In the genomic region with DNA sequence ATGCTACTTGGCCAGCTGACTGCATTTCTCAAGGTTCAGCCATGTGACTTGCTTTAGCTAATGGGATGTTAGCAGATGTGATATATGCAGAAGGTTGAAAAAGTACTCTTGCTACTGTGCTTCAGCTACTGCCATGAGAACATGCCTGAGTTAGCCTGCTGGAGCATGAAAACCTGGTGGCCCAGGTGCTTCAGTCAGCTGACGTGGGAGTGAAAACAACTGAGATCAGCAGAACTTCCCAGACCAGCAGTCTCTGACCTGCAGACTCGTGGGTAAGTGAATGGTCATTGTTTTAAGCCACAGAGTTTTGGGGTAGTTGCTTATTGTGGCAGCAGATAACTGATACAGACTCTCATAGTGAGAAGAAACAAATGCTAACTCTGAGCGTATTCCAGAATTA, we compare ENCODE assay signal across 28 cellular contexts.
"Had no signal": no experiment of that assay in that cellular context is flagged by ENCODE, and none has a peak within 500 bp of the region (broad histone marks: within the 10 kb centered on the region; RNA-seq: fewer than 3 reads in every experiment).

No MANE protein-coding gene starts in this region.

- H3K36me3 ChIP-seq: adrenal gland, WERI-Rb-1 had no signal

- ATAC-seq: activated CD4-positive, CD25-positive, alpha-beta regulatory T cell treated with anti-CD3 and anti-CD28 coated beads, Interleukin-2, amount 50 U/mL, for 24 hours; activated CD8-positive, alpha-beta memory T cell treated with anti-CD3 and anti-CD28 coated beads, Interleukin-2, amount 10 ng/mL, durations not matched to agents 7 days and 5 days; activated CD8-positive, alpha-beta T cell treated with anti-CD3 and anti-CD28 coated beads, Interleukin-2, amount 10 ng/mL, durations not matched to agents 7 days and 5 days; activated naive CD8-positive, alpha-beta T cell treated with anti-CD3 and anti-CD28 coated beads, Interleukin-2, amount 50 U/mL, for 24 hours; body of pancreas; effector memory CD8-positive, alpha-beta T cell; esophagus mucosa had no signal

- DNase-seq: activated B cell treated with CpG ODN at 0.5 μM for 24 hours; activated CD4-positive, alpha-beta T cell treated with anti-CD3 and anti-CD28 coated beads for 48 hours; activated CD4-positive, alpha-beta T cell treated with anti-CD3 and anti-CD28 coated beads, Interleukin-2, amount 50 U/mL, for 1 hour; activated CD4-positive, alpha-beta T cell treated with anti-CD3 and anti-CD28 coated beads, Interleukin-2, amount 50 U/mL, for 48 hours; activated CD8-positive, alpha-beta memory T cell treated with anti-CD3 and anti-CD28 coated beads, Interleukin-2, amount 10 ng/mL, durations not matched to agents 7 days and 5 days; activated CD8-positive, alpha-beta memory T cell treated with anti-CD3 and anti-CD28 coated beads, Interleukin-2, amount 50 U/mL, for 4 hours; activated CD8-positive, alpha-beta T cell treated with anti-CD3 and anti-CD28 coated beads, Interleukin-2, amount 10 ng/mL, durations not matched to agents 7 days and 5 days; activated effector memory CD4-positive, alpha-beta T cell treated with anti-CD3 and anti-CD28 coated beads, Interleukin-2, amount 50 U/mL, for 16 hours; activated naive CD4-positive, alpha-beta T cell treated with anti-CD3 and anti-CD28 coated beads for 36 hours; activated naive CD8-positive, alpha-beta T cell treated with anti-CD3 and anti-CD28 coated beads for 36 hours; activated naive CD8-positive, alpha-beta T cell treated with anti-CD3 and anti-CD28 coated beads, Interleukin-2, amount 50 U/mL, for 24 hours; activated T-cell treated with anti-CD3 and anti-CD28 coated beads, Interleukin-2, amount 50 U/mL, for 1 hour; activated T-cell treated with anti-CD3 and anti-CD28 coated beads, Interleukin-2, amount 50 U/mL, for 48 hours; adrenal gland; amygdala; aorta; body of pancreas; caudate nucleus; cortex of kidney; dermis blood vessel endothelial cell; effector CD4-positive, alpha-beta T cell; effector memory CD8-positive, alpha-beta T cell; foreskin fibroblast; head of caudate nucleus; T1000; WERI-Rb-1 had no signal

- H3K4me1 ChIP-seq: adrenal gland, body of pancreas had no signal

- H3K4me3 ChIP-seq: adrenal gland, body of pancreas had no signal

- H3K27ac ChIP-seq: adrenal gland, body of pancreas, WERI-Rb-1 had no signal

- H3K27me3 ChIP-seq: adrenal gland, body of pancreas had no signal

- H3K9me3 ChIP-seq: adrenal gland had no signal
